ENCODE assay signal across 13 cellular contexts in genomic region chr15:58462973-58463663, GRCh38. TPM values are rescaled to one million over a fixed set of nuclear protein-coding genes. Genes with fewer than 3 reads are reported as not detected.
DNase-seq lines count a peak whose midpoint lies in the region; ATAC-seq, FAIRE-seq and TF ChIP-seq lines count a peak whose summit lies in the region.
"Had no signal": no experiment of that assay in that cellular context is flagged by ENCODE, and none has a peak within 500 bp of the region (broad histone marks: within the 10 kb centered on the region; RNA-seq: fewer than 3 reads in every experiment).

No MANE protein-coding gene starts in this region.

- H3K27ac Mint-ChIP-seq in activated naive CD4-positive, alpha-beta T cell treated with anti-CD3 and anti-CD28 coated beads, Interleukin-2, amount 10 ng/mL, durations not matched to agents 7 days and 5 days: no peak overlapping the region
- peak overlapping the region; percentile 47 for H3K27ac Mint-ChIP-seq in activated naive CD8-positive, alpha-beta T cell

- H3K4me1 Mint-ChIP-seq in activated naive CD4-positive, alpha-beta T cell treated with anti-CD3 and anti-CD28 coated beads, Interleukin-2, amount 10 ng/mL, durations not matched to agents 7 days and 5 days: peaks cover 64% of the 10 kb centered on the region
- H3K4me1 Mint-ChIP-seq in activated naive CD8-positive, alpha-beta T cell (ENCODE audit: low read depth): peaks cover 74% of the 10 kb centered on the region

- DNase-seq in activated naive CD4-positive, alpha-beta T cell treated with anti-CD3 and anti-CD28 coated beads, Interleukin-2, amount 50 U/mL, for 16 hours: peak; percentile 24
- DNase-seq in activated naive CD4-positive, alpha-beta T cell treated with anti-CD3 and anti-CD28 coated beads, Interleukin-2, amount 10 ng/mL, durations not matched to agents 7 days and 5 days: no peak
- DNase-seq in NCI-H2029 (lab: John Stamatoyannopoulos, UW): peak; percentile 48
- peak; percentile 58 for DNase-seq in putamen (ENCODE audit: low spot score)
- no peak for DNase-seq in SKM-1 (lab: John Stamatoyannopoulos, UW; ENCODE audit: unreplicated experiment)
- no peak for DNase-seq in GM12892 (ENCODE audit: insufficient read length)
- DNase-seq: adrenal gland, cortex of kidney, NCI-H1436 treated with DMSO at 0.1 percent for 48 hours had no signal

- CTCF ChIA-PET in activated naive CD4-positive, alpha-beta T cell treated with anti-CD3 and anti-CD28 coated beads, Interleukin-2, amount 10 ng/mL, durations not matched to agents 7 days and 5 days (lab: Charles Lee): interaction anchor here (0.6 to 0.9 kb wide), 2 partner anchors 54 to 72 kb away, joined by 3 read pairs; no protein-coding TSS in a partner anchor

- no peak overlapping the region for H3K4me3 Mint-ChIP-seq in activated naive CD4-positive, alpha-beta T cell treated with anti-CD3 and anti-CD28 coated beads, Interleukin-2, amount 10 ng/mL, durations not matched to agents 7 days and 5 days
- H3K4me3 Mint-ChIP-seq in activated naive CD8-positive, alpha-beta T cell: peak overlapping the region; percentile 25
- H3K4me3 Mint-ChIP-seq: T-helper 2 cell treated with Interferon-gamma antibody and Interleukin-4, amounts not matched to agents 5 μg/mL and 100 μg/mL, for 36 hours had no signal

- no peaks in the 10 kb centered on the region for H3K27me3 Mint-ChIP-seq in activated naive CD4-positive, alpha-beta T cell treated with anti-CD3 and anti-CD28 coated beads, Interleukin-2, amount 10 ng/mL, durations not matched to agents 7 days and 5 days
- H3K27me3 Mint-ChIP-seq in activated naive CD8-positive, alpha-beta T cell: no peaks in the 10 kb centered on the region

- TF ChIP-seq POLR2A in GM12892 (IDR thresholded peaks at IDR 0.05; ENCODE audit: low read depth, low read length): no peak

- peaks cover 1% of the 10 kb centered on the region for H3K36me3 Mint-ChIP-seq in activated naive CD4-positive, alpha-beta T cell treated with anti-CD3 and anti-CD28 coated beads, Interleukin-2, amount 10 ng/mL, durations not matched to agents 7 days and 5 days
- H3K36me3 Mint-ChIP-seq in activated naive CD8-positive, alpha-beta T cell: peaks cover 2% of the 10 kb centered on the region

- no peak for ATAC-seq in HG02798 (IDR thresholded peaks at IDR 0.05; ENCODE audit: poor library complexity, unreplicated experiment)

- no peak for FAIRE-seq in GM12892 (lab: Jason Lieb, UNC)
- FAIRE-seq: GM18507 had no signal

- H3K9me3 Mint-ChIP-seq in activated naive CD4-positive, alpha-beta T cell treated with anti-CD3 and anti-CD28 coated beads, Interleukin-2, amount 10 ng/mL, durations not matched to agents 7 days and 5 days: no peaks in the 10 kb centered on the region
- no peaks in the 10 kb centered on the region for H3K9me3 Mint-ChIP-seq in activated naive CD8-positive, alpha-beta T cell (ENCODE audit: low read depth)
- H3K9me3 Mint-ChIP-seq: T-helper 2 cell treated with Interferon-gamma antibody and Interleukin-4, amounts not matched to agents 5 μg/mL and 100 μg/mL, for 36 hours had no signal

RNA-seq across cellular contexts. Expression of gene LIPC, which starts 31.3 kb away (rescaled TPM):
- not detected for polyA plus RNA-seq in GM12892 (2012; ENCODE audit: missing spikeins)

Comparison
In these comparisons a context has a peak if more than half of its experiments do, and no peak if none do; other contexts are left out.
1. DNase-seq: peak in activated naive CD4-positive, alpha-beta T cell treated with anti-CD3 and anti-CD28 coated beads, Interleukin-2, amount 50 U/mL, for 16 hours (single experiment), NCI-H2029 (single experiment) and putamen (single experiment); none in activated naive CD4-positive, alpha-beta T cell treated with anti-CD3 and anti-CD28 coated beads, Interleukin-2, amount 10 ng/mL, durations not matched to agents 7 days and 5 days (single experiment), SKM-1 (single experiment) and GM12892 (single experiment).